In the genomic region with DNA sequence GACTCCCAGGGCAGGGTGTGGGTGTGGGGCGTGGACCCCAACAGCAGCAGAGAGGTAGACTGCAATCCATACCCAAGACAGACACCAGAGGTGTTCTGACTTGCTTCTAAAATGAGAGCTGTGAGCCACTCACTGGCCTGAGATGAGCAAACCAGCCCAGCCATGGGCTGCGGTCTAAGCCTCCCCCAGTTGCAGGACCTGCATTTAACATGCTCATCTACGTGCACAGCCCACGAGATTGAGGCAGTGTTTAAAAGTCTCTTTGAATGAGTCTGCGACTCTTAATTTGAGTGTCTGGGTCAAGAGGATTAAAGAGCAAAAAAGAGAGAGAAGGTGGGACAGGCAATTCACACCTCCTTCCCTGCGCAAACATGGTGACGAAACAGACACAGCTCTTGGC, we compare ENCODE assay signal across 16 cellular contexts. TPM values are rescaled to one million over a fixed set of nuclear protein-coding genes. Genes with fewer than 3 reads are reported as not detected.
DNase-seq lines count a peak whose midpoint lies in the region; ATAC-seq and TF ChIP-seq lines count a peak whose summit lies in the region.
"Had no signal": no experiment of that assay in that cellular context is flagged by ENCODE, and none has a peak within 500 bp of the region (broad histone marks: within the 10 kb centered on the region; RNA-seq: fewer than 3 reads in every experiment).

No MANE protein-coding gene starts in this region.

- H3K36me3 Mint-ChIP-seq in CD4-positive, alpha-beta T cell (ENCODE audit: low read depth) = peaks cover 64% of the 10 kb centered on the region
- peaks cover 6% of the 10 kb centered on the region for H3K36me3 Mint-ChIP-seq in activated naive CD8-positive, alpha-beta T cell
- H3K36me3 Mint-ChIP-seq in nephron progenitor cell (ENCODE audit: low read depth) = peaks cover 13% of the 10 kb centered on the region

- no peak for TF ChIP-seq CTCF in CD4-positive, alpha-beta T cell (IDR thresholded peaks at IDR 0.05)
- no peak for TF ChIP-seq CTCF in nephron progenitor cell (IDR thresholded peaks at IDR 0.05)

- CTCF ChIA-PET in CD4-positive, alpha-beta T cell (lab: Charles Lee) = interaction anchor here (0.9 kb wide), 1 partner anchor 14 kb away, joined by 3 read pairs; a partner anchor contains a TSS

- ATAC-seq in CD4-positive, alpha-beta T cell (ENCODE audit: poor library complexity) = no peak
- ATAC-seq in HG02759 (IDR thresholded peaks at IDR 0.05; ENCODE audit: unreplicated experiment) (no peak), HG03108 (IDR thresholded peaks at IDR 0.05; ENCODE audit: unreplicated experiment) (no peak)
- ATAC-seq: PC-3 had no signal

- peak overlapping the region; percentile 88 for H3K27ac ChIP-seq in CD4-positive, alpha-beta T cell (ENCODE audit: low read depth, low read length)
- peak overlapping the region; percentile 92 for H3K27ac ChIP-seq in KOPT-K1 (ENCODE audit: low read depth, low read length, poor library complexity, severe bottlenecking)
- H3K27ac ChIP-seq in substantia nigra (ENCODE audit: low read depth, low read length, poor library complexity, severe bottlenecking) = no peak overlapping the region

- no peaks in the 10 kb centered on the region for H3K27me3 ChIP-seq in CD4-positive, alpha-beta T cell (ENCODE audit: control insufficient read depth, insufficient read depth, low read length)

- peak overlapping the region; percentile 72 for H3K4me3 Mint-ChIP-seq in CD4-positive, alpha-beta T cell
- peak overlapping the region; percentile 80 for H3K4me3 Mint-ChIP-seq in activated naive CD8-positive, alpha-beta T cell
- H3K4me3 Mint-ChIP-seq in nephron progenitor cell = peak overlapping the region; percentile 24

- DNase-seq in CD4-positive, alpha-beta T cell = no peak
- DNase-seq in nephron progenitor cell (no peak), HuH-7 (ENCODE audit: low spot score) (no peak), substantia nigra (lab: John Stamatoyannopoulos, UW) (no peak)
- DNase-seq: effector CD8-positive, alpha-beta T cell; foreskin melanocyte; kidney; MV-4-11; NCI-H226; PC-3; SW 1271 had no signal

- peaks cover 73% of the 10 kb centered on the region for H3K36me3 ChIP-seq in KOPT-K1 (ENCODE audit: insufficient read depth, low read length)

- H3K4me1 Mint-ChIP-seq in CD4-positive, alpha-beta T cell (ENCODE audit: low read depth) = peaks cover 70% of the 10 kb centered on the region
- peaks cover 71% of the 10 kb centered on the region for H3K4me1 Mint-ChIP-seq in activated naive CD8-positive, alpha-beta T cell (ENCODE audit: low read depth)
- peaks cover 65% of the 10 kb centered on the region for H3K4me1 Mint-ChIP-seq in nephron progenitor cell

- H3K9me3 Mint-ChIP-seq in CD4-positive, alpha-beta T cell = no peaks in the 10 kb centered on the region
- H3K9me3 Mint-ChIP-seq in activated naive CD8-positive, alpha-beta T cell (ENCODE audit: low read depth) = no peaks in the 10 kb centered on the region
- no peaks in the 10 kb centered on the region for H3K9me3 Mint-ChIP-seq in nephron progenitor cell

- H3K27ac Mint-ChIP-seq in CD4-positive, alpha-beta T cell = peak overlapping the region; percentile 94
- H3K27ac Mint-ChIP-seq in activated naive CD8-positive, alpha-beta T cell = peak overlapping the region; percentile 88
- H3K27ac Mint-ChIP-seq in nephron progenitor cell = peak overlapping the region; percentile 73

- no peaks in the 10 kb centered on the region for H3K27me3 Mint-ChIP-seq in CD4-positive, alpha-beta T cell
- H3K27me3 Mint-ChIP-seq in activated naive CD8-positive, alpha-beta T cell = no peaks in the 10 kb centered on the region
- no peaks in the 10 kb centered on the region for H3K27me3 Mint-ChIP-seq in nephron progenitor cell (ENCODE audit: low read depth, poor library complexity)

- POLR2A ChIA-PET in CD4-positive, alpha-beta T cell (lab: Charles Lee) = interaction anchor here (3.4 to 8.7 kb wide), 2 partner anchors 12 to 21 kb away, joined by 31 to 109 read pairs; a partner anchor contains a TSS

- intact Hi-C loops in CD4-positive, alpha-beta T cell (cut with DNase I, micrococcal nuclease) = loop anchor here (2.0 kb wide), 3 partner anchors 13 to 183 kb away; a partner anchor contains a TSS

- no peaks in the 10 kb centered on the region for H3K9me3 ChIP-seq in CD4-positive, alpha-beta T cell (ENCODE audit: control insufficient read depth, low read length)
- H3K9me3 ChIP-seq in KOPT-K1 (ENCODE audit: insufficient read depth, low read length, poor library complexity, severe bottlenecking) = no peaks in the 10 kb centered on the region
- H3K9me3 ChIP-seq: HAP-1 had no signal

RNA-seq across cellular contexts. Expression of a gene that starts 5.9 kb away (rescaled TPM):
- 10 to 100 TPM; 90.7 to 94.6 TPM for total RNA-seq in CD4-positive, alpha-beta T cell

RNA-seq across cellular contexts. Expression of a gene that starts 6.2 kb away (rescaled TPM):
- total RNA-seq in CD4-positive, alpha-beta T cell = 1 to 10 TPM in 1 of 2 experiments, under 1 TPM in 1; 0.59 to 1.0 TPM

RNA-seq across cellular contexts. Expression of a gene that starts 13.6 kb away (rescaled TPM):
- 10 to 100 TPM; 12.7 TPM for total RNA-seq in CD4-positive, alpha-beta T cell

RNA-seq across cellular contexts. Expression of a gene that starts 13.6 kb away (rescaled TPM):
- 10 to 100 TPM; 42.5 to 45.9 TPM for total RNA-seq in CD4-positive, alpha-beta T cell

RNA-seq across cellular contexts. Expression of a gene that starts 21.9 kb away (rescaled TPM):
- 1,000 to 10,000 TPM; 2,613 to 2,686 TPM for total RNA-seq in CD4-positive, alpha-beta T cell

Comparison
In these comparisons a context has a peak if more than half of its experiments do, and no peak if none do; other contexts are left out.
1. H3K4me3 Mint-ChIP-seq: peak in every context shown above with its lines; median percentile 80 in activated naive CD8-positive, alpha-beta T cell; 72 in CD4-positive, alpha-beta T cell; 24 in nephron progenitor cell.